Comparison of ENCODE assay signal across 15 cellular contexts in genomic region chr6:121592955-121593665, GRCh38.
DNase-seq lines count a peak whose midpoint lies in the region; ATAC-seq and TF ChIP-seq lines count a peak whose summit lies in the region.
"Had no signal": no experiment of that assay in that cellular context is flagged by ENCODE, and none has a peak within 500 bp of the region (broad histone marks: within the 10 kb centered on the region; RNA-seq: fewer than 3 reads in every experiment).

No MANE protein-coding gene starts in this region.

- H3K27ac Mint-ChIP-seq in Caco-2 (ENCODE audit: unreplicated experiment), result no peak overlapping the region
- H3K27ac Mint-ChIP-seq: activated naive CD8-positive, alpha-beta T cell; HFFc6 had no signal

- H3K9me3 Mint-ChIP-seq in Caco-2 (ENCODE audit: unreplicated experiment), result no peaks in the 10 kb centered on the region
- H3K9me3 Mint-ChIP-seq: HFFc6 had no signal

- TF ChIP-seq CTCF in foreskin keratinocyte (conservative IDR thresholded peaks at IDR 0.05), result no peak
- no peak for TF ChIP-seq CTCF in Caco-2 (IDR thresholded peaks at IDR 0.05; ENCODE audit: insufficient read depth in 1 of 2, low read depth in 1 of 2, low read length in 1 of 2, severe bottlenecking in 1 of 2, unreplicated experiment in 1 of 2)

- DNase-seq in ELF-1 (ENCODE audit: low read depth, low spot score) (peak; percentile 30), NCI-H524 (lab: John Stamatoyannopoulos, UW) (peak; percentile 93 to 94), fibroblast of gingiva (ENCODE audit: low read depth) (peak; percentile 77), pons (ENCODE audit: low spot score) (peak; percentile 9), HuH-7.5 (ENCODE audit: low spot score) (no peak), foreskin keratinocyte (no peak), Caco-2 (no peak)
- DNase-seq: central memory CD4-positive, alpha-beta T cell; HFFc6; hippocampal formation; lower lobe of right lung; NCI-H1694 treated with DMSO at 0.1 percent for 48 hours had no signal

- no TSS peak for BruUV-seq in Caco-2 (replicated peaks; lab: Mats Ljungman, UMichigan)

- H3K27ac ChIP-seq in foreskin keratinocyte, result no peak overlapping the region
- H3K27ac ChIP-seq: lower lobe of right lung, neutrophil had no signal

- ATAC-seq in GM21526 (IDR thresholded peaks at IDR 0.05; ENCODE audit: low FRiP score, unreplicated experiment) (no peak), foreskin keratinocyte (no peak)
- ATAC-seq: lower lobe of right lung had no signal

- H3K9me3 ChIP-seq in Caco-2, result no peaks in the 10 kb centered on the region
- H3K9me3 ChIP-seq: lower lobe of right lung, neutrophil had no signal

- CTCF ChIA-PET in Caco-2 (lab: Charles Lee), result no interaction called here

- no peaks in the 10 kb centered on the region for H3K27me3 Mint-ChIP-seq in Caco-2 (ENCODE audit: insufficient read depth, unreplicated experiment)
- H3K27me3 Mint-ChIP-seq: activated naive CD8-positive, alpha-beta T cell had no signal

- H3K4me1 ChIP-seq in foreskin keratinocyte (peaks cover 11% of the 10 kb centered on the region), Caco-2 (no peaks in the 10 kb centered on the region)
- H3K4me1 ChIP-seq: lower lobe of right lung had no signal

- H3K27me3 ChIP-seq in foreskin keratinocyte (no peaks in the 10 kb centered on the region), Caco-2 (replicated peaks; ENCODE audit: control insufficient read depth, insufficient read depth, low read length) (no peaks in the 10 kb centered on the region)
- H3K27me3 ChIP-seq: neutrophil had no signal

- no peak overlapping the region for H3K4me3 ChIP-seq in Caco-2 (ENCODE audit: low read depth, low read length)
- H3K4me3 ChIP-seq: lower lobe of right lung had no signal

- H3K36me3 ChIP-seq in Caco-2 (ENCODE audit: control insufficient read depth, insufficient read depth, low read length), result no peaks in the 10 kb centered on the region
- H3K36me3 ChIP-seq: lower lobe of right lung, neutrophil had no signal

- intact Hi-C loops in Caco-2 (cut with micrococcal nuclease; ENCODE audit: unreplicated experiment), result no loop called here

- POLR2A ChIA-PET in Caco-2 (lab: Charles Lee), result no interaction called here

- H3K4me1 Mint-ChIP-seq in Caco-2 (ENCODE audit: low read depth, unreplicated experiment), result no peaks in the 10 kb centered on the region

- no peak overlapping the region for H3K4me3 Mint-ChIP-seq in Caco-2 (ENCODE audit: unreplicated experiment)
- H3K4me3 Mint-ChIP-seq: activated naive CD8-positive, alpha-beta T cell; HFFc6 had no signal

- H3K36me3 Mint-ChIP-seq in Caco-2 (ENCODE audit: insufficient read depth, unreplicated experiment), result no peaks in the 10 kb centered on the region
- H3K36me3 Mint-ChIP-seq: activated naive CD8-positive, alpha-beta T cell had no signal

Comparison
In these comparisons a context has a peak if more than half of its experiments do, and no peak if none do; other contexts are left out.
1. DNase-seq: peak in ELF-1 (single experiment), NCI-H524 (2 of 2), fibroblast of gingiva (single experiment) and pons (single experiment); none in HuH-7.5 (single experiment), foreskin keratinocyte (0 of 2) and Caco-2 (0 of 2).